Comparison of ENCODE assay signal across 1 cellular context in genomic region chr6:31813463-31813849, GRCh38.
TF ChIP-seq lines count a peak whose summit lies in the region.

No MANE protein-coding gene starts in this region.

TF ChIP-seq in GM12878, 131 proteins besides CTCF, POLR2A, EP300 and RAD21:
- TF ChIP-seq STAT3 (IDR thresholded peaks at IDR 0.05; ENCODE audit: low read depth, low read length) (no peak), SMARCA5 (IDR thresholded peaks at IDR 0.05) (no peak), PML (IDR thresholded peaks at IDR 0.05; ENCODE audit: low read length) (no peak), SIX5 (IDR thresholded peaks at IDR 0.05; ENCODE audit: low read depth, low read length, severe bottlenecking) (no peak), IRF3 (IDR thresholded peaks at IDR 0.05) (no peak), IRF4 (IDR thresholded peaks at IDR 0.05; ENCODE audit: low read depth, low read length) (no peak), ZBTB33 (IDR thresholded peaks at IDR 0.05) (no peak), FOXK2 (IDR thresholded peaks at IDR 0.05) (no peak), ATF7 (IDR thresholded peaks at IDR 0.05; ENCODE audit: low read depth) (no peak), CEBPZ (IDR thresholded peaks at IDR 0.05; ENCODE audit: low read depth, low read length) (no peak)
- TF ChIP-seq, protein P1, sequence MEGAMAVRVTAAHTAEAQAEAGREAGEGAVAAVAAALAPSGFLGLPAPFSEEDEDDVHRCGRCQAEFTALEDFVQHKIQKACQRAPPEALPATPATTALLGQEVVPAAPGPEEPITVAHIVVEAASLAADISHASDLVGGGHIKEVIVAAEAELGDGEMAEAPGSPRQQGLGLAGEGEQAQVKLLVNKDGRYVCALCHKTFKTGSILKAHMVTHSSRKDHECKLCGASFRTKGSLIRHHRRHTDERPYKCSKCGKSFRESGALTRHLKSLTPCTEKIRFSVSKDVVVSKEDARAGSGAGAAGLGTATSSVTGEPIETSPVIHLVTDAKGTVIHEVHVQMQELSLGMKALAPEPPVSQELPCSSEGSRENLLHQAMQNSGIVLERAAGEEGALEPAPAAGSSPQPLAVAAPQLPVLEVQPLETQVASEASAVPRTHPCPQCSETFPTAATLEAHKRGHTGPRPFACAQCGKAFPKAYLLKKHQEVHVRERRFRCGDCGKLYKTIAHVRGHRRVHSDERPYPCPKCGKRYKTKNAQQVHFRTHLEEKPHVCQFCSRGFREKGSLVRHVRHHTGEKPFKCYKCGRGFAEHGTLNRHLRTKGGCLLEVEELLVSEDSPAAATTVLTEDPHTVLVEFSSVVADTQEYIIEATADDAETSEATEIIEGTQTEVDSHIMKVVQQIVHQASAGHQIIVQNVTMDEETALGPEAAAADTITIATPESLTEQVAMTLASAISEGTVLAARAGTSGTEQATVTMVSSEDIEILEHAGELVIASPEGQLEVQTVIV (IDR thresholded peaks at IDR 0.05; ENCODE audit: borderline replicate concordance, partially characterized antibody): no peak
- TF ChIP-seq, protein P2, sequence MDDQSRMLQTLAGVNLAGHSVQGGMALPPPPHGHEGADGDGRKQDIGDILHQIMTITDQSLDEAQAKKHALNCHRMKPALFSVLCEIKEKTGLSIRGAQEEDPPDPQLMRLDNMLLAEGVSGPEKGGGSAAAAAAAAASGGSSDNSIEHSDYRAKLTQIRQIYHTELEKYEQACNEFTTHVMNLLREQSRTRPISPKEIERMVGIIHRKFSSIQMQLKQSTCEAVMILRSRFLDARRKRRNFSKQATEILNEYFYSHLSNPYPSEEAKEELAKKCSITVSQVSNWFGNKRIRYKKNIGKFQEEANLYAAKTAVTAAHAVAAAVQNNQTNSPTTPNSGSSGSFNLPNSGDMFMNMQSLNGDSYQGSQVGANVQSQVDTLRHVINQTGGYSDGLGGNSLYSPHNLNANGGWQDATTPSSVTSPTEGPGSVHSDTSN (IDR thresholded peaks at IDR 0.05; ENCODE audit: insufficient replicate concordance, low read depth, low read length): no peak
